Comparison of ENCODE assay signal across 15 cellular contexts in the genomic region with DNA sequence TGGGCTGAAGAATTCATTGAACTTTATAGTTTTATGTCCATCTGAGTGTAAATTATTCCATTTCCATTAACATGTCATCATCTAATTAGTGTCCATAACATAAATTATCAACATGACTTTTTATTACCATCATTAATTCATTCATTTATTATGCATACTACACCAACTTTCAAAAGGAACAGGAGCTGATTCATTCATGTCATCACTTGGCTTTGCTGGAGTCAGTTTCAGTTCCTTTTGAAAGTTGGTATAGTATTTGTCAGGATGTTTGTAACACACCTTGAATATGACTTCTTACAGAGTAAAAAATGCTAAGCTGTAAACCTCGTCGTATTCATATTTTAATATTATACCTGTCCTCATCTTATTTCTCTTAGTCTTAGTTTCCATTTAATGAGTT.
DNase-seq lines count a peak whose midpoint lies in the region; ATAC-seq and TF ChIP-seq lines count a peak whose summit lies in the region.
"Had no signal": no experiment of that assay in that cellular context is flagged by ENCODE, and none has a peak within 500 bp of the region (broad histone marks: within the 10 kb centered on the region; RNA-seq: fewer than 3 reads in every experiment).

No MANE protein-coding gene starts in this region.

- H3K27ac ChIP-seq in upper lobe of left lung (no peak overlapping the region), SJCRH30 (no peak overlapping the region)
- H3K27ac ChIP-seq: adrenal gland, skin epidermis, testis had no signal

- TF ChIP-seq CTCF in upper lobe of left lung (IDR thresholded peaks at IDR 0.05) (no peak), omental fat pad (IDR thresholded peaks at IDR 0.05) (no peak)

- H3K27me3 ChIP-seq in upper lobe of left lung (no peaks in the 10 kb centered on the region), SJCRH30 (no peaks in the 10 kb centered on the region)
- H3K27me3 ChIP-seq: adrenal gland, testis had no signal

- H3K4me1 ChIP-seq in upper lobe of left lung (no peaks in the 10 kb centered on the region), SJCRH30 (no peaks in the 10 kb centered on the region)
- H3K4me1 ChIP-seq: adrenal gland, testis had no signal

- ATAC-seq in GM18858 (IDR thresholded peaks at IDR 0.05; ENCODE audit: unreplicated experiment) (peak; percentile 84), GM21447 (IDR thresholded peaks at IDR 0.05; ENCODE audit: unreplicated experiment) (peak; percentile 88), HG03066 (IDR thresholded peaks at IDR 0.05; ENCODE audit: low read depth, unreplicated experiment) (peak; percentile 82), upper lobe of left lung (ENCODE audit: low FRiP score in 2 of 2) (no peak), omental fat pad (ENCODE audit: low FRiP score) (no peak)
- ATAC-seq: SK-N-SH treated with all-trans-retinoic acid at 6 μM for 48 hours had no signal

- H3K36me3 ChIP-seq in upper lobe of left lung: no peaks in the 10 kb centered on the region
- no peaks in the 10 kb centered on the region for H3K36me3 ChIP-seq in SJCRH30
- H3K36me3 ChIP-seq: adrenal gland had no signal

- no peak overlapping the region for H3K4me3 ChIP-seq in upper lobe of left lung
- H3K4me3 ChIP-seq in SJCRH30: no peak overlapping the region
- H3K4me3 ChIP-seq: adrenal gland, skin epidermis, testis had no signal

- H3K9me3 ChIP-seq in upper lobe of left lung (peaks cover 0 to 3% (median 0%) of the 10 kb centered on the region in 4 donors), SJCRH30 (replicated peaks) (no peaks in the 10 kb centered on the region)
- H3K9me3 ChIP-seq: adrenal gland, testis had no signal

- peak; percentile 17 for DNase-seq in NOMO-1 treated with dmso at 0.1 percent for 144 hours (lab: John Stamatoyannopoulos, UW; ENCODE audit: unreplicated experiment)
- DNase-seq in upper lobe of left lung: no peak
- no peak for DNase-seq in omental fat pad (ENCODE audit: low spot score)
- DNase-seq in SJCRH30: no peak
- DNase-seq in NCI-H2081 treated with DMSO at 0.1 percent for 48 hours (lab: John Stamatoyannopoulos, UW): no peak
- DNase-seq: adrenal gland, C1 segment of cervical spinal cord, cortex of kidney, Kasumi-1, testis had no signal

- TF ChIP-seq EP300 in upper lobe of left lung (IDR thresholded peaks at IDR 0.05): no peak

- TF ChIP-seq POLR2A in upper lobe of left lung (IDR thresholded peaks at IDR 0.05): no peak

- WGBS in upper lobe of left lung, 2 donors: 91 to 94% methylated on average over 2 of the region's 2 CpGs

Comparison
In these comparisons a context has a peak if more than half of its experiments do, and no peak if none do; other contexts are left out.
1. ATAC-seq: peak in GM18858 (single experiment), GM21447 (single experiment) and HG03066 (single experiment); none in upper lobe of left lung (0 of 2) and omental fat pad (single experiment).